21 cellular contexts compared by ENCODE assay signal in the genomic region with DNA sequence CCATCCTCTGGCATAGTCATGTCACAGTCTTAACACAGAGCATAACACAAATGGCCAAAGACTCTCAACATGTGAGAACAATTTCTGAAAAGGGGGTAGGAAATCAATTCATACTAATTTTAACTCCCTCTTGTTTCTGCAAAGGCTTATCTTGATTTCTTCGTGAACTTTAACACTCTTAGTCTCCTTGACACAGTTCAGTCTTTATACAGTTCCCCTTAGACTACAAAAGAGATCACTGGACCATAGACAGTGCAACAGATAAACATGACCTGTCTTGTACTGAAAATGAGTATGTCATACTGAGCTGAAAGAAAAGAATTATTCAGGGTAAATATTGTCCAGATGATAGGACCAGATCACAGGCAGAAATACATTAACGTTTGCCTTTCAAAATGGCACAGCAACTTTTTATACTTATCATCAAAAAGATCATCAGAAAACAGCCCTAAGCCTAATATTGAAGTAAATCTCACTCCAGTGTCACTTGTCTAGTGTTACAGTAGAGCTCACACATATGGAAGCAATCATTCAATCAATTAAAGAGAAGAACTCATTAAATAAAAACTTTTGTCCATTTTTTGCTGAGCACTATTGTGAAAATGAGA. TPM values are rescaled to one million over a fixed set of nuclear protein-coding genes. Genes with fewer than 3 reads are reported as not detected.
A peak's percentile ranks its signal among the peaks of the same experiment; 100 is the strongest.
DNase-seq lines count a peak whose midpoint lies in the region; ATAC-seq, FAIRE-seq and TF ChIP-seq lines count a peak whose summit lies in the region.
"Had no signal": no experiment of that assay in that cellular context is flagged by ENCODE, and none has a peak within 500 bp of the region (broad histone marks: within the 10 kb centered on the region; RNA-seq: fewer than 3 reads in every experiment).

No MANE protein-coding gene starts in this region.

- H3K36me3 ChIP-seq in bronchial epithelial cell (ENCODE audit: control insufficient read depth, insufficient read depth, low read length) (no peaks in the 10 kb centered on the region), gastrocnemius medialis (no peaks in the 10 kb centered on the region)
- H3K36me3 ChIP-seq: heart left ventricle, lower lobe of right lung, SJCRH30 had no signal

- TF ChIP-seq CTCF in bronchial epithelial cell (IDR thresholded peaks at IDR 0.05; ENCODE audit: insufficient read depth, low read length, severe bottlenecking) (no peak), gastrocnemius medialis (IDR thresholded peaks at IDR 0.05 in 4 of 5, conservative IDR thresholded peaks at IDR 0.05 in 1 of 5) (no peak)

- in situ Hi-C loops in gastrocnemius medialis (cut with MboI; ENCODE audit: low sequenced_read_pairs in 4 of 4) = no loop called here

- TF ChIP-seq POLR2A in gastrocnemius medialis (IDR thresholded peaks at IDR 0.05) = no peak

- ATAC-seq in GM18502 (IDR thresholded peaks at IDR 0.05; ENCODE audit: poor library complexity, unreplicated experiment) (peak; percentile 82), HG03060 (IDR thresholded peaks at IDR 0.05; ENCODE audit: low read depth, unreplicated experiment) (peak; percentile 49), gastrocnemius medialis (no peak), HG03175 (IDR thresholded peaks at IDR 0.05; ENCODE audit: unreplicated experiment) (no peak)
- ATAC-seq: activated CD4-positive, CD25-positive, alpha-beta regulatory T cell treated with anti-CD3 and anti-CD28 coated beads, Interleukin-2, amount 50 U/mL, for 24 hours; effector memory CD8-positive, alpha-beta T cell; heart left ventricle; lower lobe of right lung had no signal

- FAIRE-seq in GM19239 (lab: Jason Lieb, UNC) = peak; percentile 49
- no peak for FAIRE-seq in bronchial epithelial cell (lab: Jason Lieb, UNC)

- H3K4me3 ChIP-seq in bronchial epithelial cell (ENCODE audit: low read depth, low read length) (no peak overlapping the region), gastrocnemius medialis (no peak overlapping the region)
- H3K4me3 ChIP-seq: heart left ventricle, lower lobe of right lung, SJCRH30, skin epidermis had no signal

- intact Hi-C loops in gastrocnemius medialis (cut with DNase I; ENCODE audit: low total_unique reads) = no loop called here

- H3K4me1 ChIP-seq in gastrocnemius medialis = no peaks in the 10 kb centered on the region
- H3K4me1 ChIP-seq: heart left ventricle, lower lobe of right lung, SJCRH30 had no signal

- no peaks in the 10 kb centered on the region for H3K9me3 ChIP-seq in gastrocnemius medialis
- H3K9me3 ChIP-seq: heart left ventricle, lower lobe of right lung, SJCRH30 had no signal

- H3K27me3 ChIP-seq in bronchial epithelial cell (ENCODE audit: control insufficient read depth, insufficient read depth, low read length) = no peaks in the 10 kb centered on the region
- no peaks in the 10 kb centered on the region for H3K27me3 ChIP-seq in gastrocnemius medialis
- H3K27me3 ChIP-seq: heart left ventricle, SJCRH30 had no signal

- no peak overlapping the region for H3K27ac ChIP-seq in gastrocnemius medialis
- H3K27ac ChIP-seq: heart left ventricle, lower lobe of right lung, SJCRH30, skin epidermis had no signal

- no peak for DNase-seq in GM19239 (ENCODE audit: insufficient read length, low spot score)
- DNase-seq in bronchial epithelial cell (ENCODE audit: low read depth) = peak; percentile 22
- no peak for DNase-seq in NCI-H1930 (lab: John Stamatoyannopoulos, UW)
- no peak for DNase-seq in gastrocnemius medialis
- no peak for DNase-seq in NCI-H2107 (lab: John Stamatoyannopoulos, UW)
- DNase-seq: activated gamma-delta T cell; cerebellar nuclear complex; effector memory CD8-positive, alpha-beta T cell; heart left ventricle; immature natural killer cell; lower lobe of right lung; naive B cell; NCI-H1694 treated with DMSO at 0.1 percent for 48 hours; NCI-H526; OCI-M1; SJCRH30 had no signal

RNA-seq across cellular contexts. Expression of a gene that starts 56.4 kb away (rescaled TPM):
- total RNA-seq in bronchial epithelial cell = 67.7 and 115 TPM in 2 replicates
- total RNA-seq in gastrocnemius medialis = 10 to 100 TPM; 12.3 to 24.5 (median 21.2) TPM

Comparison
In these comparisons a context has a peak if more than half of its experiments do, and no peak if none do; other contexts are left out.
1. ATAC-seq: peak in GM18502 (single experiment) and HG03060 (single experiment); none in gastrocnemius medialis (0 of 2) and HG03175 (single experiment).